12 cellular contexts compared by ENCODE assay signal in the genomic region with DNA sequence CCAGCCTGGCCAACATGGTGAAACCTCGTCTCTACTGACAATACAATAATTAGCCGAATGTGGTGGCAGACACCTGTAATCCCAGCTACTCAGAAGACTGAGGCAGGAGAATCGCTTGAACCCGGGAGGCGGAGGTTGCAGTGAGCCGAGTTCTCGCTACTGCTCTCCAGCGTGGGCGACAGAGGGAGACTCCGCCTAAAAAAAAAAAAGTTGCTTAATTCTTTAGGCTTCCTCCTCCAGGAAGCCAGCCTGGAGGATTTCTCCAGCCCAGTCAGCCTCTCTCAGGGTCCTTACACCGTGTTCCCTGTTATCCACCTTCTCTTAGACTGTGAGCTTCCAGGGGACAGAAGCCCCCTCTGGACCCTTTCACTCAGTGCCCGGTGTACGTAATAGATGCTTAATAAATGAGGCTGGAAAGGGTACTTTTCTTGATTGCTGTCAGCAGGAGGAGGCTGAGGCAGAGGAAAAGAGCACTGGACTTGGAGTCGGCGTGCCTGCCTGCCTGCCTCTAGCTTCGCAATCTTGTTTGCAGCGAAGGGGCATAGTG. TPM values are rescaled to one million over a fixed set of nuclear protein-coding genes. Genes with fewer than 3 reads are reported as not detected.
A peak's percentile ranks its signal among the peaks of the same experiment; 100 is the strongest.
DNase-seq lines count a peak whose midpoint lies in the region; ATAC-seq and TF ChIP-seq lines count a peak whose summit lies in the region.
"Had no signal": no experiment of that assay in that cellular context is flagged by ENCODE, and none has a peak within 500 bp of the region (broad histone marks: within the 10 kb centered on the region; RNA-seq: fewer than 3 reads in every experiment).

No MANE protein-coding gene starts in this region.

- ATAC-seq in left lung: no peak

- H3K9me3 ChIP-seq in NT2/D1 (ENCODE audit: insufficient read depth, low read length) (no peaks in the 10 kb centered on the region), muscle layer of colon (ENCODE audit: low read length) (no peaks in the 10 kb centered on the region), testis (no peaks in the 10 kb centered on the region), left lung (no peaks in the 10 kb centered on the region)

- intact Hi-C loops in testis (cut with DNase I; ENCODE audit: low total_unique reads): loop anchor here (10.0 kb wide), 1 partner anchor 307 kb away; no protein-coding TSS in a partner anchor
- intact Hi-C loops in left lung (cut with DNase I): no loop called here

- DNase-seq in NT2/D1 (ENCODE audit: low read depth, low spot score) (no peak), coronary artery (ENCODE audit: low spot score) (no peak), testis (no peak), left lung (no peak), SK-N-DZ (ENCODE audit: low spot score) (no peak)
- no peak for DNase-seq in activated CD4-positive, alpha-beta T cell treated with anti-CD3 and anti-CD28 coated beads for 1 hour
- DNase-seq: DMS 273 treated with DMSO at 0.1 percent for 48 hours, NCI-H2227 treated with DMSO at 0.1 percent for 48 hours had no signal

- TF ChIP-seq CTCF in coronary artery (IDR thresholded peaks at IDR 0.05): no peak
- no peak for TF ChIP-seq CTCF in testis (IDR thresholded peaks at IDR 0.05)
- TF ChIP-seq CTCF in left lung (IDR thresholded peaks at IDR 0.05): no peak

- H3K4me1 ChIP-seq in NT2/D1 (ENCODE audit: insufficient read depth, insufficient read length) (peaks cover 15% of the 10 kb centered on the region), muscle layer of colon (ENCODE audit: insufficient read depth, low read length) (peaks cover 18% of the 10 kb centered on the region), testis (no peaks in the 10 kb centered on the region), left lung (peaks cover 10 to 24% of the 10 kb centered on the region in 2 donors)

- H3K9ac ChIP-seq in NT2/D1 (ENCODE audit: insufficient read length, low read depth) (peak overlapping the region; percentile 79), muscle layer of colon (ENCODE audit: low read length) (peak overlapping the region; percentile 27)

- no peak for TF ChIP-seq POLR2A in testis (IDR thresholded peaks at IDR 0.05)

- H3K36me3 ChIP-seq in NT2/D1 (ENCODE audit: insufficient read depth, insufficient read length, low read length) (no peaks in the 10 kb centered on the region), muscle layer of colon (ENCODE audit: insufficient read depth, low read length) (no peaks in the 10 kb centered on the region), testis (ENCODE audit: low read depth, missing control alignments) (no peaks in the 10 kb centered on the region), left lung (no peaks in the 10 kb centered on the region)

- peaks cover 16% of the 10 kb centered on the region for H3K27me3 ChIP-seq in NT2/D1 (ENCODE audit: insufficient read depth, insufficient read length)
- peaks cover 0 to 6% of the 10 kb centered on the region in 2 donors for H3K27me3 ChIP-seq in muscle layer of colon (ENCODE audit: control insufficient read depth in 1 of 2, insufficient read depth in 2 of 2, low read length in 2 of 2)
- no peaks in the 10 kb centered on the region for H3K27me3 ChIP-seq in testis
- peaks cover 0 to 37% of the 10 kb centered on the region in 2 donors for H3K27me3 ChIP-seq in left lung

- peak overlapping the region; percentile 89 to 94 for H3K27ac ChIP-seq in coronary artery
- peak overlapping the region; percentile 68 for H3K27ac ChIP-seq in muscle layer of colon (ENCODE audit: low read depth, low read length)
- H3K27ac ChIP-seq in testis: no peak overlapping the region
- no peak overlapping the region for H3K27ac ChIP-seq in left lung
- H3K27ac ChIP-seq: VCaP had no signal

- WGBS in testis, 2 donors: 39 to 56% methylated on average over 15 to 17 of the region's 17 CpGs

- H3K4me3 ChIP-seq in NT2/D1 (ENCODE audit: insufficient read length, low read depth) (peak overlapping the region; percentile 49), coronary artery (peak overlapping the region; percentile 65), muscle layer of colon (ENCODE audit: low read depth in 1 of 2, low read length in 2 of 2) (peak overlapping the region in 1 of 2 donors; percentile 55), testis (peak overlapping the region; percentile 24 to 43), left lung (peak overlapping the region in 1 of 2 donors; percentile 24)

RNA-seq across cellular contexts. Expression of gene NODAL, which starts 16.4 kb away (rescaled TPM):
- total RNA-seq in testis (1 to 10 TPM in 1 of 2 donors, under 1 TPM in 1; 0.43 to 3.0 TPM), left lung (not detected)
- polyA plus RNA-seq in testis (ENCODE audit: insufficient read depth, low read depth, low replicate concordance): 5.2 TPM
- polyA plus RNA-seq in SK-N-DZ (2014; cell fraction: cytosol; rRNA removed): not detected in 2 replicates
- not detected in 2 replicates for polyA plus RNA-seq in SK-N-DZ (2014; cell fraction: nucleus; rRNA removed)
- total RNA-seq: activated T-cell treated with anti-CD3 and anti-CD28 coated beads, Interleukin-2, amount 50 U/mL, for 72 hours; LHCN-M2 had no signal

RNA-seq across cellular contexts. Expression of gene PALD1, which starts 20.7 kb away (rescaled TPM):
- total RNA-seq in testis: 10 to 100 TPM in 1 of 2 donors, 1 to 10 TPM in 1; 8.3 to 13.3 TPM
- polyA plus RNA-seq in testis (ENCODE audit: insufficient read depth, low read depth, low replicate concordance): 6.3 TPM
- total RNA-seq in left lung: 10 to 100 TPM; 10.1 to 10.8 TPM
- polyA plus RNA-seq in SK-N-DZ (2014; cell fraction: cytosol; rRNA removed): 16.5 and 20.9 TPM in 2 replicates
- 20.6 and 23.2 TPM in 2 replicates for polyA plus RNA-seq in SK-N-DZ (2014; cell fraction: nucleus; rRNA removed)

RNA-seq across cellular contexts. Expression of gene EIF4EBP2, which starts 53.9 kb away (rescaled TPM):
- 10 to 100 TPM; 50.7 to 50.8 TPM for total RNA-seq in testis
- polyA plus RNA-seq in testis (ENCODE audit: insufficient read depth, low read depth, low replicate concordance): 41.2 TPM
- total RNA-seq in left lung: 10 to 100 TPM; 74.7 to 80.5 TPM
- polyA plus RNA-seq in SK-N-DZ (2014; cell fraction: cytosol; rRNA removed): 47.0 and 52.0 TPM in 2 replicates
- polyA plus RNA-seq in SK-N-DZ (2014; cell fraction: nucleus; rRNA removed): 16.3 and 24.3 TPM in 2 replicates

Comparison
In these comparisons a context has a peak if more than half of its experiments do, and no peak if none do; other contexts are left out.
1. H3K27ac ChIP-seq: peak in coronary artery (2 of 2) and muscle layer of colon (single experiment); none in testis (0 of 2) and left lung (0 of 2).